1 cellular context compared by ENCODE assay signal in genomic region chr21:38229260-38229877, GRCh38.
TF ChIP-seq lines count a peak whose summit lies in the region.

No MANE protein-coding gene starts in this region.

TF ChIP-seq in GM23338, 12 proteins besides CTCF, POLR2A, EP300 and RAD21 (continued from another document):
- TF ChIP-seq REST (IDR thresholded peaks at IDR 0.05; ENCODE audit: unreplicated experiment), result no peak
